1 cellular context compared by ENCODE assay signal in the genomic region with DNA sequence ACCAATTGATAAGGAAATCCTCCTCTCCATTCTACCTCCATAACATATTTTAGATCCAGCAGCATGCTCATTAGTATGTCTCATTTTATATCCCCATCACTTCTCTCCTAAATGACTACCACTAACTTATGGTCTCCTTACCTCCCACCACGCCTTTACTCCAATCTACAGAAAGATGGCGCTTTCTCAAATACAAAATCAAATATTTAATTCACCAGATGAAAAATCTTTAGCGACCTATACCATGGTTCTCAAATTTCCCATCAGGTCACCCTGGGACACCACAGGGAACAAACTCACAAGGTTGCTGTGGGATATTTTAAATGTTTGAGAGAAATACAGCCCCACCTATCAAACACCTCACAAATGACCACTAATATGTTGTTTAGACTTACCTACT.
TF ChIP-seq lines count a peak whose summit lies in the region.

No MANE protein-coding gene starts in this region.

TF ChIP-seq in K562, 482 proteins besides CTCF, POLR2A, EP300 and RAD21 (continued from another document):
- TF ChIP-seq MGA (IDR thresholded peaks at IDR 0.05), result no peak
- no peak for TF ChIP-seq RBBP5 (IDR thresholded peaks at IDR 0.05; ENCODE audit: borderline replicate concordance, insufficient read depth, low read length, poor library complexity, severe bottlenecking)
- no peak for TF ChIP-seq DEAF1 (CRISPR knock-in tag; IDR thresholded peaks at IDR 0.05)
- no peak for TF ChIP-seq HMGXB4 (CRISPR knock-in tag; IDR thresholded peaks at IDR 0.05)
- TF ChIP-seq ZNF263 (CRISPR knock-in tag; IDR thresholded peaks at IDR 0.05; ENCODE audit: borderline replicate concordance), result no peak
- no peak for TF ChIP-seq COPS2 (conservative IDR thresholded peaks at IDR 0.05)
- TF ChIP-seq, protein P1, sequence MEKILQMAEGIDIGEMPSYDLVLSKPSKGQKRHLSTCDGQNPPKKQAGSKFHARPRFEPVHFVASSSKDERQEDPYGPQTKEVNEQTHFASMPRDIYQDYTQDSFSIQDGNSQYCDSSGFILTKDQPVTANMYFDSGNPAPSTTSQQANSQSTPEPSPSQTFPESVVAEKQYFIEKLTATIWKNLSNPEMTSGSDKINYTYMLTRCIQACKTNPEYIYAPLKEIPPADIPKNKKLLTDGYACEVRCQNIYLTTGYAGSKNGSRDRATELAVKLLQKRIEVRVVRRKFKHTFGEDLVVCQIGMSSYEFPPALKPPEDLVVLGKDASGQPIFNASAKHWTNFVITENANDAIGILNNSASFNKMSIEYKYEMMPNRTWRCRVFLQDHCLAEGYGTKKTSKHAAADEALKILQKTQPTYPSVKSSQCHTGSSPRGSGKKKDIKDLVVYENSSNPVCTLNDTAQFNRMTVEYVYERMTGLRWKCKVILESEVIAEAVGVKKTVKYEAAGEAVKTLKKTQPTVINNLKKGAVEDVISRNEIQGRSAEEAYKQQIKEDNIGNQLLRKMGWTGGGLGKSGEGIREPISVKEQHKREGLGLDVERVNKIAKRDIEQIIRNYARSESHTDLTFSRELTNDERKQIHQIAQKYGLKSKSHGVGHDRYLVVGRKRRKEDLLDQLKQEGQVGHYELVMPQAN (IDR thresholded peaks at IDR 0.05; ENCODE audit: borderline replicate concordance), result no peak
- TF ChIP-seq, protein P2, sequence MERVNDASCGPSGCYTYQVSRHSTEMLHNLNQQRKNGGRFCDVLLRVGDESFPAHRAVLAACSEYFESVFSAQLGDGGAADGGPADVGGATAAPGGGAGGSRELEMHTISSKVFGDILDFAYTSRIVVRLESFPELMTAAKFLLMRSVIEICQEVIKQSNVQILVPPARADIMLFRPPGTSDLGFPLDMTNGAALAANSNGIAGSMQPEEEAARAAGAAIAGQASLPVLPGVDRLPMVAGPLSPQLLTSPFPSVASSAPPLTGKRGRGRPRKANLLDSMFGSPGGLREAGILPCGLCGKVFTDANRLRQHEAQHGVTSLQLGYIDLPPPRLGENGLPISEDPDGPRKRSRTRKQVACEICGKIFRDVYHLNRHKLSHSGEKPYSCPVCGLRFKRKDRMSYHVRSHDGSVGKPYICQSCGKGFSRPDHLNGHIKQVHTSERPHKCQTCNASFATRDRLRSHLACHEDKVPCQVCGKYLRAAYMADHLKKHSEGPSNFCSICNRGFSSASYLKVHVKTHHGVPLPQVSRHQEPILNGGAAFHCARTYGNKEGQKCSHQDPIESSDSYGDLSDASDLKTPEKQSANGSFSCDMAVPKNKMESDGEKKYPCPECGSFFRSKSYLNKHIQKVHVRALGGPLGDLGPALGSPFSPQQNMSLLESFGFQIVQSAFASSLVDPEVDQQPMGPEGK (CRISPR knock-in tag; IDR thresholded peaks at IDR 0.05; ENCODE audit: borderline replicate concordance), result no peak
- no peak for TF ChIP-seq ZNF175 (CRISPR knock-in tag; IDR thresholded peaks at IDR 0.05; ENCODE audit: low read depth)
- TF ChIP-seq, protein P3, sequence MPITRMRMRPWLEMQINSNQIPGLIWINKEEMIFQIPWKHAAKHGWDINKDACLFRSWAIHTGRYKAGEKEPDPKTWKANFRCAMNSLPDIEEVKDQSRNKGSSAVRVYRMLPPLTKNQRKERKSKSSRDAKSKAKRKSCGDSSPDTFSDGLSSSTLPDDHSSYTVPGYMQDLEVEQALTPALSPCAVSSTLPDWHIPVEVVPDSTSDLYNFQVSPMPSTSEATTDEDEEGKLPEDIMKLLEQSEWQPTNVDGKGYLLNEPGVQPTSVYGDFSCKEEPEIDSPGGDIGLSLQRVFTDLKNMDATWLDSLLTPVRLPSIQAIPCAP (CRISPR knock-in tag; IDR thresholded peaks at IDR 0.05; ENCODE audit: borderline replicate concordance), result no peak
- no peak for TF ChIP-seq USF2 (CRISPR knock-in tag; IDR thresholded peaks at IDR 0.05)
- no peak for TF ChIP-seq TEAD1 (CRISPR knock-in tag; IDR thresholded peaks at IDR 0.05)
- TF ChIP-seq HMG20A (CRISPR knock-in tag; conservative IDR thresholded peaks at IDR 0.05), result no peak
